25 cellular contexts compared by ENCODE assay signal in the genomic region with DNA sequence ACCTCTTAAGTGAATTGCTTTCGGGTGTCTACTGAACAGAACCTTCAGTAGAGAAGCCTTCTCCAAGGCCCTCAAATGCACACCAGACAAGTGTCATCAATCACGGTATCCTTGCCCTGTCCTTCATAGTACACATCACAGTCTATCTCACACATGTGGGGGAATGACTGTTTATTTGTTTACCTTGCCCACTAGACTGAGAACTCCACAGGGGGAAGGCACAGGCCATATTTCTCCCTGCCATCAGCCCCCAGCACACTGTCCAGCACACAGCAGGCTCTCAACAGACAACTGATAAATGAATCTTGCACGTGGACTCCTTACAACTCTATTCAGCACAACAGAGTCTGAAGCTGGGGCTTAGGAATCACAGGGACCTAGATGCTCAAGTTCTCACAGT.
"Had no signal": no experiment of that assay in that cellular context is flagged by ENCODE, and none has a peak within 500 bp of the region (broad histone marks: within the 10 kb centered on the region; RNA-seq: fewer than 3 reads in every experiment).

No MANE protein-coding gene starts in this region.

- H3K36me3 ChIP-seq: adrenal gland, brain microvascular endothelial cell, gastroesophageal sphincter, left lung, neutrophil, right lobe of liver, thyroid gland, upper lobe of right lung had no signal

- H3K79me2 ChIP-seq: hepatocyte had no signal

- H3K27me3 ChIP-seq: adrenal gland, brain microvascular endothelial cell, gastroesophageal sphincter, hepatocyte, left lung, neutrophil, right lobe of liver, thyroid gland, upper lobe of right lung had no signal

- H3K4me1 ChIP-seq: adrenal gland, left lung, right lobe of liver, thyroid gland had no signal

- ATAC-seq: effector memory CD8-positive, alpha-beta T cell; left lung; mucosa of descending colon; stimulated activated naive CD8-positive, alpha-beta T cell treated with anti-CD3 and anti-CD28 coated beads, Interleukin-15, Interleukin-2, amounts not matched to agents 100 U/mL and 50 U/mL, for 24 hours; T-helper 17 cell had no signal

- H3K27ac ChIP-seq: brain microvascular endothelial cell, gastroesophageal sphincter, hepatocyte, left lung, neutrophil, right lobe of liver, thyroid gland, upper lobe of right lung had no signal

- DNase-seq: activated CD4-positive, alpha-beta T cell treated with anti-CD3 and anti-CD28 coated beads, Interleukin-2, amount 10 ng/mL, durations not matched to agents 24 days and 14 days; activated CD4-positive, CD25-positive, alpha-beta regulatory T cell treated with anti-CD3 and anti-CD28 coated beads, Interleukin-2, amount 50 U/mL, for 72 hours; activated CD8-positive, alpha-beta memory T cell treated with anti-CD3 and anti-CD28 coated beads, Interleukin-2, amount 50 U/mL, for 4 hours; activated effector memory CD4-positive, alpha-beta T cell treated with anti-CD3 and anti-CD28 coated beads, Interleukin-2, amount 50 U/mL, for 16 hours; activated naive CD4-positive, alpha-beta T cell treated with anti-CD3 and anti-CD28 coated beads for 36 hours; activated naive CD8-positive, alpha-beta T cell treated with anti-CD3 and anti-CD28 coated beads for 36 hours; activated T-cell treated with anti-CD3 and anti-CD28 coated beads, Interleukin-2, amount 50 U/mL, for 1 hour; effector memory CD8-positive, alpha-beta T cell; erythroblast; immature natural killer cell; left lung; mucosa of descending colon; right lobe of liver; stimulated activated CD4-positive, alpha-beta T cell treated with anti-CD3 and anti-CD28 coated beads, Interleukin-2, amount 100 ng/mL, for 48 hours; stimulated activated naive CD8-positive, alpha-beta T cell treated with anti-CD3 and anti-CD28 coated beads, Interleukin-15, Interleukin-2, amounts not matched to agents 100 U/mL and 50 U/mL, for 24 hours; T-helper 17 cell; T1000; upper lobe of right lung had no signal

- H2AFZ ChIP-seq: hepatocyte had no signal

- H3K4me3 ChIP-seq: adrenal gland, gastroesophageal sphincter, hepatocyte, left lung, lung, mucosa of descending colon, right lobe of liver, thyroid gland, upper lobe of right lung had no signal

- H3K9me3 ChIP-seq: adrenal gland, gastroesophageal sphincter, left lung, mucosa of descending colon, neutrophil, right lobe of liver, thyroid gland, upper lobe of right lung had no signal

- H3K4me2 ChIP-seq: hepatocyte had no signal
